Comparison of ENCODE assay signal across 8 cellular contexts in genomic region chr15:68252925-68253534, GRCh38. TPM values are rescaled to one million over a fixed set of nuclear protein-coding genes. Genes with fewer than 3 reads are reported as not detected.
DNase-seq lines count a peak whose midpoint lies in the region; ATAC-seq and TF ChIP-seq lines count a peak whose summit lies in the region.

No MANE protein-coding gene starts in this region.

- peaks cover 1% of the 10 kb centered on the region for H3K27me3 Mint-ChIP-seq in glutamatergic neuron (ENCODE audit: unreplicated experiment)

- no peaks in the 10 kb centered on the region for H3K36me3 Mint-ChIP-seq in activated naive CD4-positive, alpha-beta T cell treated with anti-CD3 and anti-CD28 coated beads, Interleukin-2, amount 50 U/mL, for 72 hours
- no peaks in the 10 kb centered on the region for H3K36me3 Mint-ChIP-seq in glutamatergic neuron (ENCODE audit: unreplicated experiment)

- peak; percentile 12 for DNase-seq in DMS153 treated with DMSO at 0.1 percent for 48 hours (lab: John Stamatoyannopoulos, UW; ENCODE audit: unreplicated experiment)
- peak; percentile 79 for DNase-seq in HuH-7.5 (ENCODE audit: low spot score)
- peak; percentile 85 for DNase-seq in NCI-H82 (lab: John Stamatoyannopoulos, UW)
- no peak for DNase-seq in activated naive CD4-positive, alpha-beta T cell treated with anti-CD3 and anti-CD28 coated beads, Interleukin-2, amount 50 U/mL, for 72 hours (ENCODE audit: low spot score in 2 of 2)
- no peak for DNase-seq in glutamatergic neuron
- DNase-seq in retina: peak; percentile 56
- DNase-seq in GM19240 (ENCODE audit: insufficient read length, low spot score): no peak

- H3K9me3 Mint-ChIP-seq in activated naive CD4-positive, alpha-beta T cell treated with anti-CD3 and anti-CD28 coated beads, Interleukin-2, amount 50 U/mL, for 72 hours: no peaks in the 10 kb centered on the region
- H3K9me3 Mint-ChIP-seq in glutamatergic neuron (ENCODE audit: unreplicated experiment): no peaks in the 10 kb centered on the region

- no peaks in the 10 kb centered on the region for H3K4me1 Mint-ChIP-seq in glutamatergic neuron (ENCODE audit: low read depth, unreplicated experiment)

- peak; percentile 77 for TF ChIP-seq CTCF in glutamatergic neuron (IDR thresholded peaks at IDR 0.05; ENCODE audit: partially characterized antibody, unreplicated experiment)

- H3K4me3 Mint-ChIP-seq in glutamatergic neuron (ENCODE audit: unreplicated experiment): no peak overlapping the region

- H3K27ac Mint-ChIP-seq in activated naive CD4-positive, alpha-beta T cell treated with anti-CD3 and anti-CD28 coated beads, Interleukin-2, amount 50 U/mL, for 72 hours: no peak overlapping the region
- no peak overlapping the region for H3K27ac Mint-ChIP-seq in glutamatergic neuron (ENCODE audit: unreplicated experiment)

- ATAC-seq in activated naive CD4-positive, alpha-beta T cell treated with anti-CD3 and anti-CD28 coated beads, Interleukin-2, amount 50 U/mL, for 72 hours: peak; percentile 56
- ATAC-seq in HG03571 (IDR thresholded peaks at IDR 0.05; ENCODE audit: unreplicated experiment): no peak

RNA-seq across cellular contexts. Expression of gene CLN6, which starts 23.5 kb away (rescaled TPM):
- 10 to 100 TPM; 38.0 to 55.1 TPM for total RNA-seq in activated naive CD4-positive, alpha-beta T cell treated with anti-CD3 and anti-CD28 coated beads, Interleukin-2, amount 50 U/mL, for 72 hours
- total RNA-seq in glutamatergic neuron (ENCODE audit: unreplicated experiment): 26.1 TPM

RNA-seq across cellular contexts. Expression of gene FEM1B, which starts 24.5 kb away (rescaled TPM):
- 10 to 100 TPM; 40.3 to 43.7 TPM for total RNA-seq in activated naive CD4-positive, alpha-beta T cell treated with anti-CD3 and anti-CD28 coated beads, Interleukin-2, amount 50 U/mL, for 72 hours
- total RNA-seq in glutamatergic neuron (ENCODE audit: unreplicated experiment): 69.6 TPM

RNA-seq across cellular contexts. Expression of gene CALML4, which starts 47.9 kb away (rescaled TPM):
- 1 to 10 TPM; 9.6 to 9.7 TPM for total RNA-seq in activated naive CD4-positive, alpha-beta T cell treated with anti-CD3 and anti-CD28 coated beads, Interleukin-2, amount 50 U/mL, for 72 hours
- 4.1 TPM for total RNA-seq in glutamatergic neuron (ENCODE audit: unreplicated experiment)

Comparison
In these comparisons a context has a peak if more than half of its experiments do, and no peak if none do; other contexts are left out.
1. DNase-seq: peak in DMS153 treated with DMSO at 0.1 percent for 48 hours (single experiment), HuH-7.5 (single experiment), NCI-H82 (single experiment) and retina (single experiment); none in activated naive CD4-positive, alpha-beta T cell treated with anti-CD3 and anti-CD28 coated beads, Interleukin-2, amount 50 U/mL, for 72 hours (0 of 2), glutamatergic neuron (single experiment) and GM19240 (single experiment).